ENCODE assay signal across 19 cellular contexts in the genomic region with DNA sequence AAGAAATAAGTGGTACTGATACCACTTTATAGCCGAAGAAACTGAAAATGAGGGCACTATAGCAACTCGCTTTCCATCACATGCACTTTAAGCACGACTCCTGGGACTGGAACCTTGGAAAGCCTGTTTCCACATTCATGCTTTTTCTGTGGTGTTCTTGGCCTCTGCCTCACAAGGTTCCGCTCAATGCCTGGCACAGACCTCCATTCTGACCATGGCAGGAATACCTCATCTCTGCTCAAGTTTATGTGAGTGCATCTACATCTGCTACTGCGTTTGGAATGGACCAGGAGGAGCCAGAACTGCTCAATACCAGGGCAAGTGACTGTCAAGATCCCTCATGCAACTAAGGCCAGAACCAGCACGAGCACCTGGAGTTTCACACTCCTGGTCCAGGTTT. TPM values are rescaled to one million over a fixed set of nuclear protein-coding genes. Genes with fewer than 3 reads are reported as not detected.
"Had no signal": no experiment of that assay in that cellular context is flagged by ENCODE, and none has a peak within 500 bp of the region (broad histone marks: within the 10 kb centered on the region; RNA-seq: fewer than 3 reads in every experiment).

No MANE protein-coding gene starts in this region.

- H3K36me3 Mint-ChIP-seq: immature natural killer cell; memory B cell; naive B cell; stimulated activated memory B cell treated with anti-CD40 and anti-IgM and Interleukin-4, amounts not matched to agents 10 μg/mL and 1 μg/mL and 100 μg/mL, for 72 hours had no signal

- H3K27ac Mint-ChIP-seq: immature natural killer cell; memory B cell; naive B cell; nephron progenitor cell; stimulated activated memory B cell treated with anti-CD40 and anti-IgM and Interleukin-4, amounts not matched to agents 10 μg/mL and 1 μg/mL and 100 μg/mL, for 72 hours; stimulated activated naive CD8-positive, alpha-beta T cell treated with anti-CD3 and anti-CD28 coated beads, Interleukin-15, Interleukin-2, amounts not matched to agents 100 ng/mL and 50 ng/mL, for 24 hours had no signal

- H3K9me3 ChIP-seq: gastrocnemius medialis, left lung, lower lobe of right lung had no signal

- H3K27ac ChIP-seq: dorsolateral prefrontal cortex, left lung, lower lobe of right lung had no signal

- ATAC-seq: left lung; lower lobe of right lung; stimulated activated memory B cell treated with anti-CD40 and anti-IgM and Interleukin-4, amounts not matched to agents 10 μg/mL and 1 μg/mL and 100 μg/mL, for 72 hours had no signal

- H3K4me1 Mint-ChIP-seq: immature natural killer cell; memory B cell; naive B cell; stimulated activated memory B cell treated with anti-CD40 and anti-IgM and Interleukin-4, amounts not matched to agents 10 μg/mL and 1 μg/mL and 100 μg/mL, for 72 hours had no signal

- H3K9me3 Mint-ChIP-seq: immature natural killer cell; memory B cell; nephron progenitor cell; stimulated activated memory B cell treated with anti-CD40 and anti-IgM and Interleukin-4, amounts not matched to agents 10 μg/mL and 1 μg/mL and 100 μg/mL, for 72 hours; stimulated activated naive CD8-positive, alpha-beta T cell treated with anti-CD3 and anti-CD28 coated beads, Interleukin-15, Interleukin-2, amounts not matched to agents 100 ng/mL and 50 ng/mL, for 24 hours had no signal

- H3K4me3 Mint-ChIP-seq: immature natural killer cell; memory B cell; naive B cell; nephron progenitor cell; stimulated activated memory B cell treated with anti-CD40 and anti-IgM and Interleukin-4, amounts not matched to agents 10 μg/mL and 1 μg/mL and 100 μg/mL, for 72 hours; stimulated activated naive CD8-positive, alpha-beta T cell treated with anti-CD3 and anti-CD28 coated beads, Interleukin-15, Interleukin-2, amounts not matched to agents 100 ng/mL and 50 ng/mL, for 24 hours had no signal

- FAIRE-seq: keratinocyte, small intestine had no signal

- DNase-seq: central memory CD4-positive, alpha-beta T cell; cortex of kidney; dorsolateral prefrontal cortex; effector CD8-positive, alpha-beta T cell; gastrocnemius medialis; immature natural killer cell; left lung; lower lobe of right lung; naive B cell; nephron progenitor cell; posterior cingulate gyrus; small intestine; stimulated activated CD4-positive, alpha-beta T cell treated with anti-CD3 and anti-CD28 coated beads, Interleukin-2, amount 100 ng/mL, for 48 hours; trophoblast cell had no signal

- H3K27me3 ChIP-seq: gastrocnemius medialis, left lung had no signal

- H3K27me3 Mint-ChIP-seq: stimulated activated memory B cell treated with anti-CD40 and anti-IgM and Interleukin-4, amounts not matched to agents 10 μg/mL and 1 μg/mL and 100 μg/mL, for 72 hours had no signal

- H3K36me3 ChIP-seq: gastrocnemius medialis, left lung, lower lobe of right lung had no signal

- H3K4me3 ChIP-seq: dorsolateral prefrontal cortex, gastrocnemius medialis, left lung, lower lobe of right lung had no signal

- H3K4me1 ChIP-seq: gastrocnemius medialis had no signal

RNA-seq across cellular contexts. Expression of a gene that starts 11.6 kb away (rescaled TPM):
- total RNA-seq: pulmonary artery endothelial cell had no signal
- polyA plus RNA-seq: immature natural killer cell had no signal
